ENCODE assay signal across 16 cellular contexts in genomic region chr17:77304746-77305473, GRCh38.
DNase-seq lines count a peak whose midpoint lies in the region; ATAC-seq, FAIRE-seq and TF ChIP-seq lines count a peak whose summit lies in the region.
"Had no signal": no experiment of that assay in that cellular context is flagged by ENCODE, and none has a peak within 500 bp of the region (broad histone marks: within the 10 kb centered on the region; RNA-seq: fewer than 3 reads in every experiment).

No MANE protein-coding gene starts in this region.

- H3K36me3 Mint-ChIP-seq in stimulated activated memory B cell treated with anti-CD40 and anti-IgM and Interleukin-4, amounts not matched to agents 10 μg/mL and 1 μg/mL and 100 μg/mL, for 72 hours: no peaks in the 10 kb centered on the region
- H3K36me3 Mint-ChIP-seq in T-helper 17 cell (ENCODE audit: low read depth) (no peaks in the 10 kb centered on the region), glutamatergic neuron (ENCODE audit: unreplicated experiment) (no peaks in the 10 kb centered on the region)
- H3K36me3 Mint-ChIP-seq: CD4-positive, CD25-positive, alpha-beta regulatory T cell had no signal

- no peaks in the 10 kb centered on the region for H3K9me3 Mint-ChIP-seq in stimulated activated memory B cell treated with anti-CD40 and anti-IgM and Interleukin-4, amounts not matched to agents 10 μg/mL and 1 μg/mL and 100 μg/mL, for 72 hours
- H3K9me3 Mint-ChIP-seq in glutamatergic neuron (ENCODE audit: unreplicated experiment): no peaks in the 10 kb centered on the region
- H3K9me3 Mint-ChIP-seq: activated T-helper 17 cell treated with anti-CD3 and anti-CD28 coated beads, Interleukin-2, amount 50 U/mL, for 72 hours; CD4-positive, CD25-positive, alpha-beta regulatory T cell; H9 had no signal

- no peak for FAIRE-seq in H54 (lab: Jason Lieb, UNC)
- FAIRE-seq: K562 had no signal

- H3K27me3 Mint-ChIP-seq in stimulated activated memory B cell treated with anti-CD40 and anti-IgM and Interleukin-4, amounts not matched to agents 10 μg/mL and 1 μg/mL and 100 μg/mL, for 72 hours: no peaks in the 10 kb centered on the region
- H3K27me3 Mint-ChIP-seq in T-helper 17 cell: no peaks in the 10 kb centered on the region
- peaks cover 6% of the 10 kb centered on the region for H3K27me3 Mint-ChIP-seq in glutamatergic neuron (ENCODE audit: unreplicated experiment)
- H3K27me3 Mint-ChIP-seq: activated T-helper 17 cell treated with anti-CD3 and anti-CD28 coated beads, Interleukin-2, amount 50 U/mL, for 72 hours; CD4-positive, CD25-positive, alpha-beta regulatory T cell had no signal

- H3K27ac Mint-ChIP-seq in stimulated activated memory B cell treated with anti-CD40 and anti-IgM and Interleukin-4, amounts not matched to agents 10 μg/mL and 1 μg/mL and 100 μg/mL, for 72 hours: peak overlapping the region; percentile 46
- no peak overlapping the region for H3K27ac Mint-ChIP-seq in T-helper 17 cell
- no peak overlapping the region for H3K27ac Mint-ChIP-seq in glutamatergic neuron (ENCODE audit: unreplicated experiment)
- H3K27ac Mint-ChIP-seq: activated T-helper 17 cell treated with anti-CD3 and anti-CD28 coated beads, Interleukin-2, amount 50 U/mL, for 72 hours; CD4-positive, CD25-positive, alpha-beta regulatory T cell had no signal

- H3K27ac ChIP-seq in WERI-Rb-1: peak overlapping the region; percentile 40; the same call in 1 of the 2 replicates

- H3K4me1 Mint-ChIP-seq in stimulated activated memory B cell treated with anti-CD40 and anti-IgM and Interleukin-4, amounts not matched to agents 10 μg/mL and 1 μg/mL and 100 μg/mL, for 72 hours: peaks cover 24% of the 10 kb centered on the region
- H3K4me1 Mint-ChIP-seq in T-helper 17 cell (peaks cover 2% of the 10 kb centered on the region), glutamatergic neuron (ENCODE audit: low read depth, unreplicated experiment) (peaks cover 17% of the 10 kb centered on the region)
- H3K4me1 Mint-ChIP-seq: activated T-helper 17 cell treated with anti-CD3 and anti-CD28 coated beads, Interleukin-2, amount 50 U/mL, for 72 hours; CD4-positive, CD25-positive, alpha-beta regulatory T cell had no signal

- TF ChIP-seq POLR2A in H54 (IDR thresholded peaks at IDR 0.05; ENCODE audit: low read depth, low read length): peak; percentile 41; the same call in 1 of the 2 replicates

- H3K9me3 ChIP-seq in WERI-Rb-1 (ENCODE audit: severe bottlenecking) (no peaks in the 10 kb centered on the region), T-helper 17 cell (ENCODE audit: control insufficient read depth, low read length, poor library complexity, severe bottlenecking) (no peaks in the 10 kb centered on the region)

- peaks cover 87% of the 10 kb centered on the region for H3K36me3 ChIP-seq in WERI-Rb-1

- no peaks in the 10 kb centered on the region for H3K27me3 ChIP-seq in WERI-Rb-1 (ENCODE audit: insufficient read depth, low read depth, severe bottlenecking)
- H3K27me3 ChIP-seq: dorsolateral prefrontal cortex had no signal

- peak; percentile 74 for ATAC-seq in stimulated activated memory B cell treated with anti-CD40 and anti-IgM and Interleukin-4, amounts not matched to agents 10 μg/mL and 1 μg/mL and 100 μg/mL, for 72 hours
- ATAC-seq in T-helper 17 cell: no peak
- ATAC-seq: activated T-helper 17 cell treated with anti-CD3 and anti-CD28 coated beads, Interleukin-2, amount 50 U/mL, for 72 hours; K562 had no signal

- no peak overlapping the region for H3K4me3 Mint-ChIP-seq in stimulated activated memory B cell treated with anti-CD40 and anti-IgM and Interleukin-4, amounts not matched to agents 10 μg/mL and 1 μg/mL and 100 μg/mL, for 72 hours
- H3K4me3 Mint-ChIP-seq in T-helper 17 cell: no peak overlapping the region
- no peak overlapping the region for H3K4me3 Mint-ChIP-seq in glutamatergic neuron (ENCODE audit: unreplicated experiment)
- H3K4me3 Mint-ChIP-seq: activated T-helper 17 cell treated with anti-CD3 and anti-CD28 coated beads, Interleukin-2, amount 50 U/mL, for 72 hours; CD4-positive, CD25-positive, alpha-beta regulatory T cell; H9 had no signal

- TF ChIP-seq CTCF in WERI-Rb-1 (IDR thresholded peaks at IDR 0.05; ENCODE audit: low read depth, low read length): no peak
- no peak for TF ChIP-seq CTCF in glutamatergic neuron (IDR thresholded peaks at IDR 0.05; ENCODE audit: partially characterized antibody, unreplicated experiment)

- no peak for DNase-seq in H54 (ENCODE audit: insufficient read length, low spot score)
- DNase-seq in WERI-Rb-1: no peak
- peak; percentile 63 for DNase-seq in kidney tubule cell (ENCODE audit: low spot score)
- DNase-seq in T-helper 17 cell: no peak
- DNase-seq in glutamatergic neuron: no peak
- no peak for DNase-seq in activated T-cell treated with anti-CD3 and anti-CD28 coated beads, Interleukin-2, amount 50 U/mL, for 1 hour
- DNase-seq: CD4-positive, CD25-positive, alpha-beta regulatory T cell; H9; NCI-H1417 treated with DMSO at 0.1 percent for 48 hours; NCI-H510A; stimulated activated CD4-positive, alpha-beta T cell treated with anti-CD3 and anti-CD28 coated beads, Interleukin-4, amount 100 ng/mL, for 4 hours had no signal

- no peak overlapping the region for H3K4me3 ChIP-seq in WERI-Rb-1 (ENCODE audit: low read depth, low read length)
- H3K4me3 ChIP-seq: dorsolateral prefrontal cortex, K562, lung had no signal
